Comparison of ENCODE assay signal across 24 cellular contexts in the genomic region with DNA sequence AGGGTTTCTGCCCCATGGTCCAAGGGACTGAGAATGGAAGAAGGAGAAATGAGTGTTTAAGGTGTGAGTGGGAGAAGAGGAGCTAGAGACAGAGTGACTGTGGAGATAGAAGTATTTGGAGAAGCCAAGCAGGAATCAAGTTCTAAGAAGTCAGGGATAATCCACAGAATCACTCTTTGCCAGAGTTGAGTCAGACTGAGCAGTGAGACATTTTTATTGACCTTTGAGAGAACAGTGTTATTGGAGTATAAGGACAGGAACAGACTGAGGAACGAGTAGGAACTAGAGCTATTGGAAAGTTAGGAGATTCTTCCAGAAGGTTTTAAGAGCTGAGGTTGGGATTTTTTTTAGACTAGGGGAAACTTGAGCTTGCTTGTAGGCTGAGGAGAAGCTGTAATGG. TPM values are rescaled to one million over a fixed set of nuclear protein-coding genes. Genes with fewer than 3 reads are reported as not detected.
DNase-seq lines count a peak whose midpoint lies in the region; ATAC-seq and TF ChIP-seq lines count a peak whose summit lies in the region.
"Had no signal": no experiment of that assay in that cellular context is flagged by ENCODE, and none has a peak within 500 bp of the region (broad histone marks: within the 10 kb centered on the region; RNA-seq: fewer than 3 reads in every experiment).

No MANE protein-coding gene starts in this region.

- TF ChIP-seq POLR2A in adrenal gland (IDR thresholded peaks at IDR 0.05) = no peak

- ATAC-seq in HG03108 (IDR thresholded peaks at IDR 0.05; ENCODE audit: unreplicated experiment) = no peak
- ATAC-seq in HG03469 (IDR thresholded peaks at IDR 0.05; ENCODE audit: unreplicated experiment) = no peak
- ATAC-seq in left colon = no peak
- ATAC-seq: foreskin keratinocyte; natural killer cell; stimulated activated naive CD8-positive, alpha-beta T cell treated with anti-CD3 and anti-CD28 coated beads, Interleukin-15, amount 100 ng/mL, for 72 hours had no signal

- peak overlapping the region; percentile 29 for H3K4me2 ChIP-seq in skeletal muscle satellite cell (ENCODE audit: low read length)

- WGBS in adrenal gland, 4 donors = 21 to 49% (median 40%) methylated on average over 1 of the region's 1 CpG

- H3K4me1 ChIP-seq in adrenal gland (replicated peaks in 1 of 2) = peaks cover 38 to 45% of the 10 kb centered on the region in 2 donors
- H3K4me1 ChIP-seq in skeletal muscle satellite cell (ENCODE audit: control insufficient read depth, insufficient read depth, low read length) = peaks cover 79% of the 10 kb centered on the region

- H3K27me3 ChIP-seq in adrenal gland (no peaks in the 10 kb centered on the region), skeletal muscle satellite cell (ENCODE audit: control insufficient read depth, insufficient read depth, low read length) (no peaks in the 10 kb centered on the region)
- H3K27me3 ChIP-seq: foreskin keratinocyte, pancreas had no signal

- H3K27ac ChIP-seq in adrenal gland = peak overlapping the region in 3 of 5 donors; percentile 15 to 36 (median 35)
- H3K27ac ChIP-seq: foreskin keratinocyte had no signal

- no peaks in the 10 kb centered on the region for H3K9me3 ChIP-seq in adrenal gland (replicated peaks in 1 of 3)
- no peaks in the 10 kb centered on the region for H3K9me3 ChIP-seq in skeletal muscle satellite cell (replicated peaks; ENCODE audit: low read length)
- H3K9me3 ChIP-seq: pancreas had no signal

- intact Hi-C loops in adrenal gland (cut with DNase I) = no loop called here
- intact Hi-C loops in left colon (cut with DNase I, micrococcal nuclease) = no loop called here

- DNase-seq in EL = peak; percentile 49
- no peak for DNase-seq in adrenal gland
- DNase-seq in fibroblast of the aortic adventitia (ENCODE audit: low read depth) = peak; percentile 26
- DNase-seq in left colon = no peak
- DNase-seq in NOMO-1 (lab: John Stamatoyannopoulos, UW; ENCODE audit: unreplicated experiment in 2 of 2) = no peak
- DNase-seq: activated CD4-positive, alpha-beta T cell treated with anti-CD3 and anti-CD28 coated beads, Interleukin-2, amount 50 U/mL, for 4 hours; activated gamma-delta T cell; CD8-positive, alpha-beta memory T cell; cerebellar nuclear complex; DMS79; hypothalamus; kidney; mesendoderm; natural killer cell; NCI-H1436; NCI-H2171; pancreas; SIG-M5; stimulated activated naive CD8-positive, alpha-beta T cell treated with anti-CD3 and anti-CD28 coated beads, Interleukin-15, amount 100 ng/mL, for 72 hours; WERI-Rb-1 had no signal

- H3K36me3 ChIP-seq in adrenal gland (replicated peaks in 1 of 2) (no peaks in the 10 kb centered on the region), skeletal muscle satellite cell (ENCODE audit: insufficient read depth, low read length) (no peaks in the 10 kb centered on the region)
- H3K36me3 ChIP-seq: pancreas had no signal

- TF ChIP-seq CTCF in adrenal gland (IDR thresholded peaks at IDR 0.05) (no peak), fibroblast of the aortic adventitia (IDR thresholded peaks at IDR 0.05; ENCODE audit: insufficient read depth, low read length) (no peak)

- H3K4me3 ChIP-seq in adrenal gland (no peak overlapping the region), fibroblast of the aortic adventitia (ENCODE audit: low read depth, low read length) (no peak overlapping the region), skeletal muscle satellite cell (ENCODE audit: low read length) (peak overlapping the region; percentile 12)
- H3K4me3 ChIP-seq: pancreas had no signal

- H3K9ac ChIP-seq in skeletal muscle satellite cell (ENCODE audit: low read depth, low read length) = no peak overlapping the region

RNA-seq across cellular contexts. Expression of gene RCL1, which starts 37.2 kb away (rescaled TPM):
- total RNA-seq in adrenal gland (10 to 100 TPM; 16.9 to 33.4 (median 24.5) TPM), fibroblast of the aortic adventitia (ENCODE audit: low replicate concordance) (10.2 and 13.4 TPM in 2 replicates), left colon (10 to 100 TPM in 1 of 2 donors, 1 to 10 TPM in 1; 9.3 to 10.6 TPM)
- polyA plus RNA-seq in adrenal gland = 10 to 100 TPM; 15.4 to 22.6 (median 17.9) TPM
- 12.2 and 16.4 TPM in 2 replicates for total RNA-seq in skeletal muscle satellite cell (2012; rRNA removed)

Comparison
In these comparisons a context has a peak if more than half of its experiments do, and no peak if none do; other contexts are left out.
1. DNase-seq: peak in EL (single experiment) and fibroblast of the aortic adventitia (single experiment); none in adrenal gland (0 of 7), left colon (0 of 2) and NOMO-1 (0 of 2).